10 cellular contexts compared by ENCODE assay signal in genomic region chr2:218219934-218220333, GRCh38. TPM values are rescaled to one million over a fixed set of nuclear protein-coding genes. Genes with fewer than 3 reads are reported as not detected.
A peak's percentile ranks its signal among the peaks of the same experiment; 100 is the strongest.
DNase-seq lines count a peak whose midpoint lies in the region; ATAC-seq and TF ChIP-seq lines count a peak whose summit lies in the region.
"Had no signal": no experiment of that assay in that cellular context is flagged by ENCODE, and none has a peak within 500 bp of the region (broad histone marks: within the 10 kb centered on the region; RNA-seq: fewer than 3 reads in every experiment).

No MANE protein-coding gene starts in this region.

- peaks cover 69% of the 10 kb centered on the region for H3K4me1 Mint-ChIP-seq in activated naive CD4-positive, alpha-beta T cell treated with anti-CD3 and anti-CD28 coated beads, Interleukin-2, amount 50 U/mL, for 24 hours
- H3K4me1 Mint-ChIP-seq in activated T-helper 2 cell treated with anti-CD3 and anti-CD28 coated beads, Interferon-gamma antibody, Interleukin-2, Interleukin-4, amounts not matched to agents 10 μg/mL and 5 μg/mL and 100 μg/mL, durations not matched to agents 14 hours and 24 hours and 36 hours (ENCODE audit: low read depth): peaks cover 56% of the 10 kb centered on the region
- peaks cover 44% of the 10 kb centered on the region for H3K4me1 Mint-ChIP-seq in type B pancreatic cell (ENCODE audit: unreplicated experiment)

- H3K27ac Mint-ChIP-seq in activated naive CD4-positive, alpha-beta T cell treated with anti-CD3 and anti-CD28 coated beads, Interleukin-2, amount 50 U/mL, for 24 hours: peak overlapping the region; percentile 98
- peak overlapping the region; percentile 95 for H3K27ac Mint-ChIP-seq in activated T-helper 2 cell treated with anti-CD3 and anti-CD28 coated beads, Interferon-gamma antibody, Interleukin-2, Interleukin-4, amounts not matched to agents 10 μg/mL and 5 μg/mL and 100 μg/mL, durations not matched to agents 14 hours and 24 hours and 36 hours
- H3K27ac Mint-ChIP-seq in type B pancreatic cell: peak overlapping the region; percentile 91

- H3K9me3 ChIP-seq in lower lobe of right lung: no peaks in the 10 kb centered on the region

- H3K36me3 ChIP-seq in lower lobe of right lung: peaks cover 35% of the 10 kb centered on the region

- H3K9me3 Mint-ChIP-seq in activated naive CD4-positive, alpha-beta T cell treated with anti-CD3 and anti-CD28 coated beads, Interleukin-2, amount 50 U/mL, for 24 hours: no peaks in the 10 kb centered on the region
- no peaks in the 10 kb centered on the region for H3K9me3 Mint-ChIP-seq in activated T-helper 2 cell treated with anti-CD3 and anti-CD28 coated beads, Interferon-gamma antibody, Interleukin-2, Interleukin-4, amounts not matched to agents 10 μg/mL and 5 μg/mL and 100 μg/mL, durations not matched to agents 14 hours and 24 hours and 36 hours
- no peaks in the 10 kb centered on the region for H3K9me3 Mint-ChIP-seq in type B pancreatic cell

- peaks cover 72% of the 10 kb centered on the region for H3K4me1 ChIP-seq in lower lobe of right lung

- peak overlapping the region; percentile 92 for H3K4me3 ChIP-seq in lower lobe of right lung

- peak overlapping the region; percentile 98 for H3K4me3 Mint-ChIP-seq in activated naive CD4-positive, alpha-beta T cell treated with anti-CD3 and anti-CD28 coated beads, Interleukin-2, amount 50 U/mL, for 24 hours
- peak overlapping the region; percentile 89 for H3K4me3 Mint-ChIP-seq in activated T-helper 2 cell treated with anti-CD3 and anti-CD28 coated beads, Interferon-gamma antibody, Interleukin-2, Interleukin-4, amounts not matched to agents 10 μg/mL and 5 μg/mL and 100 μg/mL, durations not matched to agents 14 hours and 24 hours and 36 hours (ENCODE audit: low read depth)
- peak overlapping the region; percentile 95 for H3K4me3 Mint-ChIP-seq in type B pancreatic cell

- no peak for ATAC-seq in lower lobe of right lung
- ATAC-seq in GM19328 (IDR thresholded peaks at IDR 0.05; ENCODE audit: unreplicated experiment): no peak
- ATAC-seq in sciatic nerve: no peak
- ATAC-seq: Right ventricle myocardium inferior had no signal

- TF ChIP-seq CTCF in lower lobe of right lung (IDR thresholded peaks at IDR 0.05): no peak
- no peak for TF ChIP-seq CTCF in type B pancreatic cell (conservative IDR thresholded peaks at IDR 0.05)

- H3K27me3 Mint-ChIP-seq in activated naive CD4-positive, alpha-beta T cell treated with anti-CD3 and anti-CD28 coated beads, Interleukin-2, amount 50 U/mL, for 24 hours: no peaks in the 10 kb centered on the region
- H3K27me3 Mint-ChIP-seq in activated T-helper 2 cell treated with anti-CD3 and anti-CD28 coated beads, Interferon-gamma antibody, Interleukin-2, Interleukin-4, amounts not matched to agents 10 μg/mL and 5 μg/mL and 100 μg/mL, durations not matched to agents 14 hours and 24 hours and 36 hours (ENCODE audit: low read depth): no peaks in the 10 kb centered on the region
- H3K27me3 Mint-ChIP-seq in type B pancreatic cell: no peaks in the 10 kb centered on the region

- H3K27me3 ChIP-seq in lower lobe of right lung (ENCODE audit: low read depth): no peaks in the 10 kb centered on the region

- intact Hi-C loops in activated T-helper 2 cell treated with anti-CD3 and anti-CD28 coated beads, Interferon-gamma antibody, Interleukin-2, Interleukin-4, amounts not matched to agents 10 μg/mL and 5 μg/mL and 100 μg/mL, durations not matched to agents 14 hours and 24 hours and 36 hours (cut with micrococcal nuclease): loop anchor here (2.0 to 5.0 kb wide), 3 partner anchors 37 to 1167 kb away; partner anchors contain the start of gene DNPEP
- intact Hi-C loops in lower lobe of right lung (cut with DNase I): no loop called here
- intact Hi-C loops in sciatic nerve (cut with DNase I): no loop called here

- H3K27ac ChIP-seq in lower lobe of right lung: peak overlapping the region; percentile 95

- no peak for DNase-seq in activated naive CD4-positive, alpha-beta T cell (lab: John Stamatoyannopoulos, UW)
- DNase-seq in activated T-helper 2 cell treated with anti-CD3 and anti-CD28 coated beads, Interferon-gamma antibody, Interleukin-2, Interleukin-4, amounts not matched to agents 10 μg/mL and 5 μg/mL and 100 μg/mL, durations not matched to agents 14 hours and 24 hours and 36 hours (ENCODE audit: low spot score): no peak
- DNase-seq in lower lobe of right lung (no peak), type B pancreatic cell (ENCODE audit: extremely low spot score, unreplicated experiment) (no peak), dermis blood vessel endothelial cell (no peak), sciatic nerve (ENCODE audit: low spot score) (no peak)
- DNase-seq: kidney had no signal

- peaks cover 20% of the 10 kb centered on the region for H3K36me3 Mint-ChIP-seq in activated naive CD4-positive, alpha-beta T cell treated with anti-CD3 and anti-CD28 coated beads, Interleukin-2, amount 50 U/mL, for 24 hours
- peaks cover 75% of the 10 kb centered on the region for H3K36me3 Mint-ChIP-seq in activated T-helper 2 cell treated with anti-CD3 and anti-CD28 coated beads, Interferon-gamma antibody, Interleukin-2, Interleukin-4, amounts not matched to agents 10 μg/mL and 5 μg/mL and 100 μg/mL, durations not matched to agents 14 hours and 24 hours and 36 hours (ENCODE audit: low read depth)
- H3K36me3 Mint-ChIP-seq in type B pancreatic cell: peaks cover 14% of the 10 kb centered on the region

RNA-seq across cellular contexts. Expression of gene ARPC2, which starts 2.9 kb away (rescaled TPM):
- 639 and 643 TPM in 2 replicates for total RNA-seq in activated T-helper 2 cell treated with anti-CD3 and anti-CD28 coated beads, Interferon-gamma antibody, Interleukin-2, Interleukin-4, amounts not matched to agents 10 μg/mL and 5 μg/mL and 100 μg/mL, durations not matched to agents 14 hours and 24 hours and 36 hours
- total RNA-seq in lower lobe of right lung (382 TPM), type B pancreatic cell (ENCODE audit: low replicate concordance) (211 and 384 TPM in 2 replicates), dermis blood vessel endothelial cell (278 and 352 TPM in 2 replicates), sciatic nerve (243 TPM)

RNA-seq across cellular contexts. Expression of gene GPBAR1, which starts 40.9 kb away (rescaled TPM):
- 0.41 and 0.87 TPM in 2 replicates for total RNA-seq in activated T-helper 2 cell treated with anti-CD3 and anti-CD28 coated beads, Interferon-gamma antibody, Interleukin-2, Interleukin-4, amounts not matched to agents 10 μg/mL and 5 μg/mL and 100 μg/mL, durations not matched to agents 14 hours and 24 hours and 36 hours
- total RNA-seq in lower lobe of right lung (4.6 TPM), type B pancreatic cell (ENCODE audit: low replicate concordance) (2.1 and 5.7 TPM in 2 replicates), dermis blood vessel endothelial cell (not detected in 2 replicates), sciatic nerve (0.94 TPM)

RNA-seq across cellular contexts. Expression of gene AAMP, which starts 50.0 kb away (rescaled TPM):
- total RNA-seq in activated T-helper 2 cell treated with anti-CD3 and anti-CD28 coated beads, Interferon-gamma antibody, Interleukin-2, Interleukin-4, amounts not matched to agents 10 μg/mL and 5 μg/mL and 100 μg/mL, durations not matched to agents 14 hours and 24 hours and 36 hours: 82.4 and 82.9 TPM in 2 replicates
- total RNA-seq in lower lobe of right lung (58.8 TPM), type B pancreatic cell (ENCODE audit: low replicate concordance) (82.2 and 97.8 TPM in 2 replicates), dermis blood vessel endothelial cell (162 and 185 TPM in 2 replicates), sciatic nerve (59.9 TPM)

RNA-seq across cellular contexts. Expression of gene PNKD, which starts 50.4 kb away (rescaled TPM):
- 19.9 and 20.8 TPM in 2 replicates for total RNA-seq in activated T-helper 2 cell treated with anti-CD3 and anti-CD28 coated beads, Interferon-gamma antibody, Interleukin-2, Interleukin-4, amounts not matched to agents 10 μg/mL and 5 μg/mL and 100 μg/mL, durations not matched to agents 14 hours and 24 hours and 36 hours
- total RNA-seq in lower lobe of right lung: 65.8 TPM
- 58.4 and 66.4 TPM in 2 replicates for total RNA-seq in type B pancreatic cell (ENCODE audit: low replicate concordance)
- 26.5 and 50.2 TPM in 2 replicates for total RNA-seq in dermis blood vessel endothelial cell
- total RNA-seq in sciatic nerve: 56.3 TPM

RNA-seq across cellular contexts. Expression of gene CXCR1, which starts 53.2 kb away (rescaled TPM):
- total RNA-seq in activated T-helper 2 cell treated with anti-CD3 and anti-CD28 coated beads, Interferon-gamma antibody, Interleukin-2, Interleukin-4, amounts not matched to agents 10 μg/mL and 5 μg/mL and 100 μg/mL, durations not matched to agents 14 hours and 24 hours and 36 hours: not detected in 2 replicates
- 10.4 TPM for total RNA-seq in lower lobe of right lung
- total RNA-seq in type B pancreatic cell (ENCODE audit: low replicate concordance): not detected in 2 replicates
- not detected in 2 replicates for total RNA-seq in dermis blood vessel endothelial cell
- 4.9 TPM for total RNA-seq in sciatic nerve
